10 cellular contexts compared by ENCODE assay signal in the genomic region with DNA sequence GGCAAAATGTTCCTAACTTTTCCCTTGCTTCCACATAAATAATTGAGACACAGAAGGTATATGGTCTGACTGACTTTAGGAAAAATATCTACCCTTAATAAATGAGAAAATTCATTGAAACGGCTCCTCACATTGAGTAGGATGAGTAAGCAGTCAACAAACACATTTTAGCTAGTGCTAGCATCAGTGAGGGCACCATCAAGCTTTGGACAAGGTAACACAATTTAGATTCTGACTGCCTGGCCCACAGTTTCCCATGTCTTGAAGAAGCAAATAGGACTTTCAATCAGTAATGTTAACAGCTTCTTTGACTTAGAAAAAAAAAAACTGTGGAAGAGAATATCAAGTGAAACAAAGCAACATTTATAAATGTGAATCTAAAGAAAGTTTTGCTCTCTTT.
A peak's percentile ranks its signal among the peaks of the same experiment; 100 is the strongest.
DNase-seq lines count a peak whose midpoint lies in the region; ATAC-seq and TF ChIP-seq lines count a peak whose summit lies in the region.
"Had no signal": no experiment of that assay in that cellular context is flagged by ENCODE, and none has a peak within 500 bp of the region (broad histone marks: within the 10 kb centered on the region; RNA-seq: fewer than 3 reads in every experiment).

No MANE protein-coding gene starts in this region.

- H3K36me3 ChIP-seq in vagina, result no peaks in the 10 kb centered on the region
- H3K36me3 ChIP-seq: heart right ventricle had no signal

- H3K36me3 Mint-ChIP-seq in stimulated activated naive CD8-positive, alpha-beta T cell treated with anti-CD3 and anti-CD28 coated beads, Interleukin-15, Interleukin-2, amounts not matched to agents 100 ng/mL and 50 ng/mL, for 24 hours (ENCODE audit: low read depth), result no peaks in the 10 kb centered on the region
- no peaks in the 10 kb centered on the region for H3K36me3 Mint-ChIP-seq in activated T-helper 2 cell treated with anti-CD3 and anti-CD28 coated beads, Interferon-gamma antibody, Interleukin-2, Interleukin-4, amounts not matched to agents 10 μg/mL and 5 μg/mL and 100 μg/mL, durations not matched to agents 14 hours and 24 hours and 36 hours (ENCODE audit: low read depth)
- no peaks in the 10 kb centered on the region for H3K36me3 Mint-ChIP-seq in naive thymus-derived CD8-positive, alpha-beta T cell

- peak overlapping the region; percentile 81 for H3K27ac ChIP-seq in vagina

- POLR2A ChIA-PET in naive thymus-derived CD8-positive, alpha-beta T cell (lab: Charles Lee), result interaction anchor here (0.7 to 5.8 kb wide), 10 partner anchors 9 to 100 kb away, joined by 3 to 67 read pairs (median 4); partner anchors contain the start of gene MBNL1

- no peak for TF ChIP-seq CTCF in vagina (IDR thresholded peaks at IDR 0.05)

- H3K27me3 ChIP-seq in vagina, result no peaks in the 10 kb centered on the region
- H3K27me3 ChIP-seq: heart right ventricle had no signal

- no peak for TF ChIP-seq POLR2A in vagina (IDR thresholded peaks at IDR 0.05)

- no peaks in the 10 kb centered on the region for H3K27me3 Mint-ChIP-seq in stimulated activated naive CD8-positive, alpha-beta T cell treated with anti-CD3 and anti-CD28 coated beads, Interleukin-15, Interleukin-2, amounts not matched to agents 100 ng/mL and 50 ng/mL, for 24 hours
- no peaks in the 10 kb centered on the region for H3K27me3 Mint-ChIP-seq in activated T-helper 2 cell treated with anti-CD3 and anti-CD28 coated beads, Interferon-gamma antibody, Interleukin-2, Interleukin-4, amounts not matched to agents 10 μg/mL and 5 μg/mL and 100 μg/mL, durations not matched to agents 14 hours and 24 hours and 36 hours (ENCODE audit: low read depth)
- no peaks in the 10 kb centered on the region for H3K27me3 Mint-ChIP-seq in naive thymus-derived CD8-positive, alpha-beta T cell

- peaks cover 84% of the 10 kb centered on the region for H3K4me1 Mint-ChIP-seq in stimulated activated naive CD8-positive, alpha-beta T cell treated with anti-CD3 and anti-CD28 coated beads, Interleukin-15, Interleukin-2, amounts not matched to agents 100 ng/mL and 50 ng/mL, for 24 hours (ENCODE audit: low read depth)
- H3K4me1 Mint-ChIP-seq in activated T-helper 2 cell treated with anti-CD3 and anti-CD28 coated beads, Interferon-gamma antibody, Interleukin-2, Interleukin-4, amounts not matched to agents 10 μg/mL and 5 μg/mL and 100 μg/mL, durations not matched to agents 14 hours and 24 hours and 36 hours (ENCODE audit: low read depth), result peaks cover 75% of the 10 kb centered on the region
- peaks cover 25 to 88% (median 72%) of the 10 kb centered on the region in 4 donors for H3K4me1 Mint-ChIP-seq in naive thymus-derived CD8-positive, alpha-beta T cell

- peak overlapping the region; percentile 83 for H3K4me3 Mint-ChIP-seq in stimulated activated naive CD8-positive, alpha-beta T cell treated with anti-CD3 and anti-CD28 coated beads, Interleukin-15, Interleukin-2, amounts not matched to agents 100 ng/mL and 50 ng/mL, for 24 hours
- H3K4me3 Mint-ChIP-seq in activated T-helper 2 cell treated with anti-CD3 and anti-CD28 coated beads, Interferon-gamma antibody, Interleukin-2, Interleukin-4, amounts not matched to agents 10 μg/mL and 5 μg/mL and 100 μg/mL, durations not matched to agents 14 hours and 24 hours and 36 hours (ENCODE audit: low read depth), result peak overlapping the region; percentile 74
- peak overlapping the region; percentile 63 to 83 (median 80) for H3K4me3 Mint-ChIP-seq in naive thymus-derived CD8-positive, alpha-beta T cell

- peaks cover 32% of the 10 kb centered on the region for H3K4me1 ChIP-seq in vagina

- no peak for DNase-seq in stimulated activated naive CD8-positive, alpha-beta T cell treated with anti-CD3 and anti-CD28 coated beads, Interleukin-15, Interleukin-2, amounts not matched to agents 100 U/mL and 50 U/mL, for 24 hours
- no peak for DNase-seq in activated T-helper 2 cell treated with anti-CD3 and anti-CD28 coated beads, Interferon-gamma antibody, Interleukin-2, Interleukin-4, amounts not matched to agents 10 μg/mL and 5 μg/mL and 100 μg/mL, durations not matched to agents 14 hours and 24 hours and 36 hours (ENCODE audit: low spot score)
- peak in 1 of 10 donors; percentile 16 for DNase-seq in naive thymus-derived CD8-positive, alpha-beta T cell
- no peak for DNase-seq in vagina (ENCODE audit: extremely low spot score in 2 of 2)
- no peak for DNase-seq in foreskin melanocyte
- DNase-seq in NCI-H345 (lab: John Stamatoyannopoulos, UW), result no peak
- no peak for DNase-seq in amniotic stem cell (lab: John Stamatoyannopoulos, UW)
- DNase-seq: heart right ventricle had no signal

- H3K9me3 Mint-ChIP-seq in stimulated activated naive CD8-positive, alpha-beta T cell treated with anti-CD3 and anti-CD28 coated beads, Interleukin-15, Interleukin-2, amounts not matched to agents 100 ng/mL and 50 ng/mL, for 24 hours, result no peaks in the 10 kb centered on the region
- H3K9me3 Mint-ChIP-seq in activated T-helper 2 cell treated with anti-CD3 and anti-CD28 coated beads, Interferon-gamma antibody, Interleukin-2, Interleukin-4, amounts not matched to agents 10 μg/mL and 5 μg/mL and 100 μg/mL, durations not matched to agents 14 hours and 24 hours and 36 hours, result no peaks in the 10 kb centered on the region
- H3K9me3 Mint-ChIP-seq in naive thymus-derived CD8-positive, alpha-beta T cell, result no peaks in the 10 kb centered on the region

- peak overlapping the region; percentile 95 for H3K27ac Mint-ChIP-seq in stimulated activated naive CD8-positive, alpha-beta T cell treated with anti-CD3 and anti-CD28 coated beads, Interleukin-15, Interleukin-2, amounts not matched to agents 100 ng/mL and 50 ng/mL, for 24 hours
- H3K27ac Mint-ChIP-seq in activated T-helper 2 cell treated with anti-CD3 and anti-CD28 coated beads, Interferon-gamma antibody, Interleukin-2, Interleukin-4, amounts not matched to agents 10 μg/mL and 5 μg/mL and 100 μg/mL, durations not matched to agents 14 hours and 24 hours and 36 hours, result peak overlapping the region; percentile 98
- peak overlapping the region; percentile 92 to 99 (median 95) for H3K27ac Mint-ChIP-seq in naive thymus-derived CD8-positive, alpha-beta T cell

- no peaks in the 10 kb centered on the region for H3K9me3 ChIP-seq in vagina
- H3K9me3 ChIP-seq: heart right ventricle had no signal

- no peak for ATAC-seq in stimulated activated naive CD8-positive, alpha-beta T cell treated with anti-CD3 and anti-CD28 coated beads, Interleukin-15, Interleukin-2, amounts not matched to agents 100 U/mL and 50 U/mL, for 24 hours
- no peak for ATAC-seq in naive thymus-derived CD8-positive, alpha-beta T cell
- ATAC-seq: SK-N-SH treated with all-trans-retinoic acid at 6 μM for 48 hours had no signal

- intact Hi-C loops in activated T-helper 2 cell treated with anti-CD3 and anti-CD28 coated beads, Interferon-gamma antibody, Interleukin-2, Interleukin-4, amounts not matched to agents 10 μg/mL and 5 μg/mL and 100 μg/mL, durations not matched to agents 14 hours and 24 hours and 36 hours (cut with micrococcal nuclease), result loop anchor here (1.0 to 10.0 kb wide), 4 partner anchors 11 to 1464 kb away; no protein-coding TSS in a partner anchor
- intact Hi-C loops in vagina (cut with DNase I), result no loop called here

- H3K4me3 ChIP-seq in vagina, result no peak overlapping the region
